Comparison of ENCODE assay signal across 23 cellular contexts in genomic region chr5:157381746-157382145, GRCh38.
A peak's percentile ranks its signal among the peaks of the same experiment; 100 is the strongest.
DNase-seq lines count a peak whose midpoint lies in the region; ATAC-seq and TF ChIP-seq lines count a peak whose summit lies in the region.
"Had no signal": no experiment of that assay in that cellular context is flagged by ENCODE, and none has a peak within 500 bp of the region (broad histone marks: within the 10 kb centered on the region; RNA-seq: fewer than 3 reads in every experiment).

No MANE protein-coding gene starts in this region.

- ATAC-seq in lung (ENCODE audit: insufficient read depth, low FRiP score), result no peak
- no peak for ATAC-seq in GM21529 (IDR thresholded peaks at IDR 0.05; ENCODE audit: unreplicated experiment)
- no peak for ATAC-seq in activated CD4-positive, CD25-positive, alpha-beta regulatory T cell treated with anti-CD3 and anti-CD28 coated beads, Interleukin-2, amount 50 U/mL, for 24 hours
- ATAC-seq: activated T-cell treated with anti-CD3 and anti-CD28 coated beads, Interleukin-2, amount 50 U/mL, for 4 hours; GM23338; right lobe of liver had no signal

- H3K36me3 ChIP-seq in lung (ENCODE audit: control insufficient read depth in 2 of 2, insufficient read depth in 2 of 2, low read length in 2 of 2) (peaks cover 0 to 4% of the 10 kb centered on the region in 2 donors), stomach smooth muscle (ENCODE audit: control insufficient read depth in 2 of 2, insufficient read depth in 2 of 2, low read length in 2 of 2) (peaks cover 0 to 2% of the 10 kb centered on the region in 2 donors)
- H3K36me3 ChIP-seq: ovary had no signal

- H3K27ac Mint-ChIP-seq in activated naive CD4-positive, alpha-beta T cell treated with anti-CD3 and anti-CD28 coated beads for 36 hours, result peak overlapping the region; percentile 7
- peak overlapping the region; percentile 21 for H3K27ac Mint-ChIP-seq in activated T-helper 2 cell treated with anti-CD3 and anti-CD28 coated beads, Interferon-gamma antibody, Interleukin-2, Interleukin-4, amounts not matched to agents 10 μg/mL and 5 μg/mL and 100 μg/mL, durations not matched to agents 14 hours and 24 hours and 36 hours
- H3K27ac Mint-ChIP-seq: GM23338 had no signal

- no peak overlapping the region for H3K4me3 Mint-ChIP-seq in activated naive CD4-positive, alpha-beta T cell treated with anti-CD3 and anti-CD28 coated beads for 36 hours
- no peak overlapping the region for H3K4me3 Mint-ChIP-seq in activated T-helper 2 cell treated with anti-CD3 and anti-CD28 coated beads, Interferon-gamma antibody, Interleukin-2, Interleukin-4, amounts not matched to agents 10 μg/mL and 5 μg/mL and 100 μg/mL, durations not matched to agents 14 hours and 24 hours and 36 hours (ENCODE audit: low read depth)
- H3K4me3 Mint-ChIP-seq: activated T-cell treated with anti-CD3 and anti-CD28 coated beads, Interleukin-2, amount 50 U/mL, for 4 hours; GM23338 had no signal

- H3K9me3 Mint-ChIP-seq in activated naive CD4-positive, alpha-beta T cell treated with anti-CD3 and anti-CD28 coated beads for 36 hours, result no peaks in the 10 kb centered on the region
- no peaks in the 10 kb centered on the region for H3K9me3 Mint-ChIP-seq in activated T-helper 2 cell treated with anti-CD3 and anti-CD28 coated beads, Interferon-gamma antibody, Interleukin-2, Interleukin-4, amounts not matched to agents 10 μg/mL and 5 μg/mL and 100 μg/mL, durations not matched to agents 14 hours and 24 hours and 36 hours
- H3K9me3 Mint-ChIP-seq: activated T-cell treated with anti-CD3 and anti-CD28 coated beads, Interleukin-2, amount 50 U/mL, for 4 hours; GM23338 had no signal

- H3K27me3 Mint-ChIP-seq in activated naive CD4-positive, alpha-beta T cell treated with anti-CD3 and anti-CD28 coated beads for 36 hours (ENCODE audit: low read depth), result no peaks in the 10 kb centered on the region
- H3K27me3 Mint-ChIP-seq in activated T-helper 2 cell treated with anti-CD3 and anti-CD28 coated beads, Interferon-gamma antibody, Interleukin-2, Interleukin-4, amounts not matched to agents 10 μg/mL and 5 μg/mL and 100 μg/mL, durations not matched to agents 14 hours and 24 hours and 36 hours (ENCODE audit: low read depth), result no peaks in the 10 kb centered on the region

- intact Hi-C loops in activated naive CD4-positive, alpha-beta T cell treated with anti-CD3 and anti-CD28 coated beads for 36 hours (cut with micrococcal nuclease), result no loop called here
- intact Hi-C loops in activated T-helper 2 cell treated with anti-CD3 and anti-CD28 coated beads, Interferon-gamma antibody, Interleukin-2, Interleukin-4, amounts not matched to agents 10 μg/mL and 5 μg/mL and 100 μg/mL, durations not matched to agents 14 hours and 24 hours and 36 hours (cut with micrococcal nuclease), result no loop called here

- H3K4me1 Mint-ChIP-seq in activated naive CD4-positive, alpha-beta T cell treated with anti-CD3 and anti-CD28 coated beads for 36 hours (ENCODE audit: low read depth), result peaks cover 8% of the 10 kb centered on the region
- H3K4me1 Mint-ChIP-seq in activated T-helper 2 cell treated with anti-CD3 and anti-CD28 coated beads, Interferon-gamma antibody, Interleukin-2, Interleukin-4, amounts not matched to agents 10 μg/mL and 5 μg/mL and 100 μg/mL, durations not matched to agents 14 hours and 24 hours and 36 hours (ENCODE audit: low read depth), result peaks cover 4% of the 10 kb centered on the region

- no peak overlapping the region for H3K4me3 ChIP-seq in lung
- no peak overlapping the region for H3K4me3 ChIP-seq in stomach smooth muscle (ENCODE audit: low read length in 2 of 2)
- H3K4me3 ChIP-seq: GM23338, ovary, right lobe of liver had no signal

- TF ChIP-seq CTCF in lung (IDR thresholded peaks at IDR 0.05; ENCODE audit: control extremely low read depth, extremely low read depth), result no peak

- H3K27me3 ChIP-seq in lung (ENCODE audit: control insufficient read depth, insufficient read depth) (no peaks in the 10 kb centered on the region), stomach smooth muscle (ENCODE audit: control insufficient read depth in 1 of 2, insufficient read depth in 2 of 2, low read length in 2 of 2) (no peaks in the 10 kb centered on the region)
- H3K27me3 ChIP-seq: ovary, right lobe of liver had no signal

- H3K36me3 Mint-ChIP-seq in activated naive CD4-positive, alpha-beta T cell treated with anti-CD3 and anti-CD28 coated beads for 36 hours (ENCODE audit: low read depth), result peaks cover 43% of the 10 kb centered on the region
- peaks cover 79% of the 10 kb centered on the region for H3K36me3 Mint-ChIP-seq in activated T-helper 2 cell treated with anti-CD3 and anti-CD28 coated beads, Interferon-gamma antibody, Interleukin-2, Interleukin-4, amounts not matched to agents 10 μg/mL and 5 μg/mL and 100 μg/mL, durations not matched to agents 14 hours and 24 hours and 36 hours (ENCODE audit: low read depth)

- H3K9ac ChIP-seq in stomach smooth muscle (ENCODE audit: low read length in 2 of 2), result no peak overlapping the region

- H3K9me3 ChIP-seq in lung (ENCODE audit: control insufficient read depth in 2 of 2, insufficient read depth in 1 of 2, low read length in 1 of 2) (no peaks in the 10 kb centered on the region), stomach smooth muscle (ENCODE audit: control insufficient read depth in 2 of 2, low read length in 2 of 2) (no peaks in the 10 kb centered on the region)
- H3K9me3 ChIP-seq: ovary, right lobe of liver had no signal

- no peak for DNase-seq in activated naive CD4-positive, alpha-beta T cell treated with anti-CD3 and anti-CD28 coated beads for 36 hours
- no peak for DNase-seq in activated naive CD4-positive, alpha-beta T cell treated with anti-CD3 and anti-CD28 coated beads, Interleukin-2, amount 50 U/mL, for 16 hours
- DNase-seq in activated T-helper 2 cell treated with anti-CD3 and anti-CD28 coated beads, Interferon-gamma antibody, Interleukin-2, Interleukin-4, amounts not matched to agents 10 μg/mL and 5 μg/mL and 100 μg/mL, durations not matched to agents 14 hours and 24 hours and 36 hours (ENCODE audit: low spot score), result no peak
- DNase-seq in lung (ENCODE audit: low spot score) (peak; percentile 14), NCI-H2171 treated with DMSO at 0.1 percent for 48 hours (lab: John Stamatoyannopoulos, UW) (no peak)
- DNase-seq: activated T-cell treated with anti-CD3 and anti-CD28 coated beads, Interleukin-2, amount 50 U/mL, for 4 hours; amygdala; C1 segment of cervical spinal cord; caudate nucleus; foreskin melanocyte; hypothalamus; MM.1S; NCI-H1436 treated with DMSO at 0.1 percent for 48 hours; NCI-H2171; NCI-H526 treated with DMSO at 0.1 percent for 48 hours; ovary; right lobe of liver; stimulated activated CD4-positive, alpha-beta T cell treated with anti-CD3 and anti-CD28 coated beads, Interleukin-15, amount 100 ng/mL, for 24 hours; SW 1271 had no signal

- WGBS in lung, 2 donors, result 91 to 96% methylated on average over 4 of the region's 4 CpGs

- H3K27ac ChIP-seq in lung (ENCODE audit: low read depth in 1 of 2, low read length in 1 of 2) (no peak overlapping the region), stomach smooth muscle (ENCODE audit: low read length) (peak overlapping the region; percentile 93)
- H3K27ac ChIP-seq: ovary, right lobe of liver had no signal

- peaks cover 0 to 2% of the 10 kb centered on the region in 2 donors for H3K4me1 ChIP-seq in lung (ENCODE audit: control insufficient read depth in 2 of 2, insufficient read depth in 2 of 2, low read length in 2 of 2)
- H3K4me1 ChIP-seq in stomach smooth muscle (ENCODE audit: control insufficient read depth, insufficient read depth, low read length), result peaks cover 55% of the 10 kb centered on the region
- H3K4me1 ChIP-seq: right lobe of liver had no signal

- CTCF ChIA-PET in activated naive CD4-positive, alpha-beta T cell treated with anti-CD3 and anti-CD28 coated beads for 36 hours (lab: Charles Lee), result interaction anchor here (1.7 kb wide), 1 partner anchor 39 kb away, joined by 4 read pairs; no protein-coding TSS in a partner anchor
